ENCODE assay signal across 24 cellular contexts in the genomic region with DNA sequence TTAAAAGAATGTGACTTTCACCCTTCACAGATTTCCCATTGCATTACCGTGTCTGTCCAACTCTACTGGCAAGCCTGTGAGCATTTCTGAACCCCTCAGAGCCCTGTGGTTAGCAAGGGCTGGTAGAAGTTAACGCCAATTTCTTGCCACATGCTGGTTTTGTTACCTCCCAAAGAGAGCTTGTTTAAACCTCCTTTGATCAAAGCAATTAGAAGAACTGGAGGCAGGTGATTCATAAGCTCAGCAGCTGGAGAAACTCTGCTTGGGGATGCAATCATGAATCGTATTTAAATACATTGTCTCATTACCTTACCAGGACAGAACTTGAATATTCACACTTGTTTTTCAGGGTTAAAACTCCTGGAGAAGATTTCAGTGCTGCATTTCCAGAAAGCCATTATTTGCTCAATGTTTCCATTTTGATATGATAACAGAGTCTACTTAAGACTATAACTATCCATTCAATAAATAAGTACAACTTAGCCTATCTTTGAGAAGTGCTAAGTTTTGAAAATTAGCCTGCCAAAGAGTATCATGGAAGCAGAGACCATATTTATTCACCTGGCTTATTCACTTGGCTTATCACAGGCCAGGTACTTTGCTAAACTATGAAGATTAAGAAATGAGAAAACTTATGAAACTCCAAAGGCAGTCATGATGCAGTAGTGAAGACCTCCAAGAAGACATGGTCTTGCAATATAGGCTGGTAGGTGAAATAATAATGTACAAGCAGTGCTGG.
"Had no signal": no experiment of that assay in that cellular context is flagged by ENCODE, and none has a peak within 500 bp of the region (broad histone marks: within the 10 kb centered on the region; RNA-seq: fewer than 3 reads in every experiment).

No MANE protein-coding gene starts in this region.

- H3K4me3 Mint-ChIP-seq: activated naive CD4-positive, alpha-beta T cell treated with anti-CD3 and anti-CD28 coated beads for 36 hours; activated naive CD8-positive, alpha-beta T cell; activated T-cell treated with anti-CD3 and anti-CD28 coated beads, Interleukin-2, amount 50 U/mL, for 4 hours; central memory CD8-positive, alpha-beta T cell; IgD-negative memory B cell; T-helper 2 cell treated with Interferon-gamma antibody and Interleukin-4, amounts not matched to agents 5 μg/mL and 100 μg/mL, for 36 hours; WTC11 had no signal

- H3K27ac ChIP-seq: SK-N-MC had no signal

- H3K27ac Mint-ChIP-seq: activated naive CD4-positive, alpha-beta T cell treated with anti-CD3 and anti-CD28 coated beads for 36 hours; activated naive CD8-positive, alpha-beta T cell; IgD-negative memory B cell; T-helper 2 cell treated with Interferon-gamma antibody and Interleukin-4, amounts not matched to agents 5 μg/mL and 100 μg/mL, for 36 hours; WTC11 had no signal

- H3K4me1 Mint-ChIP-seq: central memory CD8-positive, alpha-beta T cell; IgD-negative memory B cell; WTC11 had no signal

- H3K9me3 Mint-ChIP-seq: activated naive CD4-positive, alpha-beta T cell treated with anti-CD3 and anti-CD28 coated beads for 36 hours; activated T-cell treated with anti-CD3 and anti-CD28 coated beads, Interleukin-2, amount 50 U/mL, for 4 hours; T-helper 2 cell treated with Interferon-gamma antibody and Interleukin-4, amounts not matched to agents 5 μg/mL and 100 μg/mL, for 36 hours had no signal

- ATAC-seq: activated T-cell treated with anti-CD3 and anti-CD28 coated beads, Interleukin-2, amount 50 U/mL, for 4 hours; body of pancreas; WTC11 had no signal

- H3K27me3 ChIP-seq: body of pancreas had no signal

- DNase-seq: activated CD4-positive, alpha-beta T cell treated with anti-CD3 and anti-CD28 coated beads for 48 hours; activated CD4-positive, alpha-beta T cell treated with anti-CD3 and anti-CD28 coated beads, Interleukin-2, amount 50 U/mL, for 48 hours; activated CD4-positive, CD25-positive, alpha-beta regulatory T cell treated with anti-CD3 and anti-CD28 coated beads, Interleukin-2, amount 50 U/mL, for 72 hours; activated CD8-positive, alpha-beta memory T cell treated with anti-CD3 and anti-CD28 coated beads for 24 hours; activated gamma-delta T cell; activated naive CD4-positive, alpha-beta T cell treated with anti-CD3 and anti-CD28 coated beads for 36 hours; activated T-cell treated with anti-CD3 and anti-CD28 coated beads, Interleukin-2, amount 50 U/mL, for 4 hours; amygdala; body of pancreas; KG1; NCI-H1092; NCI-H1930; NCI-H2171; NCI-H2227 treated with DMSO at 0.1 percent for 48 hours; NCI-H446 treated with DMSO at 0.1 percent for 48 hours; NCI-H524 treated with DMSO at 0.1 percent for 48 hours; NCI-H82; SIG-M5 had no signal

- H3K4me3 ChIP-seq: body of pancreas, SK-N-MC had no signal

- H3K9me3 ChIP-seq: body of pancreas had no signal

- H3K36me3 Mint-ChIP-seq: activated naive CD8-positive, alpha-beta T cell; IgD-negative memory B cell; WTC11 had no signal
